Comparison of ENCODE assay signal across 8 cellular contexts in genomic region chr3:186519021-186519658, GRCh38. TPM values are rescaled to one million over a fixed set of nuclear protein-coding genes. Genes with fewer than 3 reads are reported as not detected.
DNase-seq lines count a peak whose midpoint lies in the region; ATAC-seq, FAIRE-seq and TF ChIP-seq lines count a peak whose summit lies in the region.

No MANE protein-coding gene starts in this region.

- TF ChIP-seq POLR2A in Peyer's patch (IDR thresholded peaks at IDR 0.05): no peak

- CTCF ChIA-PET in activated naive CD4-positive, alpha-beta T cell treated with anti-CD3 and anti-CD28 coated beads, Interleukin-2, amount 10 ng/mL, durations not matched to agents 7 days and 5 days (lab: Charles Lee): interaction anchor here (0.8 to 3.2 kb wide), 7 partner anchors 10 to 546 kb away, joined by 3 to 19 read pairs (median 6); no protein-coding TSS in a partner anchor

- H3K27ac Mint-ChIP-seq in activated naive CD4-positive, alpha-beta T cell treated with anti-CD3 and anti-CD28 coated beads, Interleukin-2, amount 10 ng/mL, durations not matched to agents 7 days and 5 days: peak overlapping the region; percentile 47

- peaks cover 0 to 11% (median 3%) of the 10 kb centered on the region in 4 donors for H3K4me1 ChIP-seq in Peyer's patch
- no peaks in the 10 kb centered on the region for H3K4me1 ChIP-seq in pancreas

- DNase-seq in Peyer's patch (peak in 2 of 3 donors; percentile 70 to 72), pancreas (no peak), foreskin fibroblast (no peak), pons (ENCODE audit: low spot score) (no peak)
- peak; percentile 69 for DNase-seq in activated naive CD4-positive, alpha-beta T cell treated with anti-CD3 and anti-CD28 coated beads, Interleukin-2, amount 10 ng/mL, durations not matched to agents 7 days and 5 days
- peak; percentile 63 to 72 for DNase-seq in stimulated activated CD8-positive, alpha-beta memory T cell treated with anti-CD3 and anti-CD28 coated beads, Interleukin-7, amount 100 ng/mL, for 4 hours (ENCODE audit: low read depth in 2 of 2)

- no peak overlapping the region for H3K4me3 ChIP-seq in Peyer's patch
- H3K4me3 ChIP-seq in pancreas: no peak overlapping the region
- H3K4me3 ChIP-seq in foreskin fibroblast (ENCODE audit: low read depth in 1 of 2, low read length in 2 of 2): no peak overlapping the region

- FAIRE-seq in pancreas (lab: Jason Lieb, UNC): no peak

- peak overlapping the region in 2 of 4 donors; percentile 50 to 61 for H3K27ac ChIP-seq in Peyer's patch
- no peak overlapping the region for H3K27ac ChIP-seq in pancreas

- 64 to 65% methylated on average over 6 of the region's 6 CpGs for whole genome bisulfite sequencing in pancreas, 2 donors

- peaks cover 0 to 6% (median 0%) of the 10 kb centered on the region in 4 donors for H3K9me3 ChIP-seq in Peyer's patch
- no peaks in the 10 kb centered on the region for H3K9me3 ChIP-seq in pancreas

- intact Hi-C loops in pancreas (cut with DNase I): no loop called here

- peak overlapping the region; percentile 4 for H3K4me3 Mint-ChIP-seq in activated naive CD4-positive, alpha-beta T cell treated with anti-CD3 and anti-CD28 coated beads, Interleukin-2, amount 10 ng/mL, durations not matched to agents 7 days and 5 days

- peaks cover 2% of the 10 kb centered on the region for H3K9me3 Mint-ChIP-seq in activated naive CD4-positive, alpha-beta T cell treated with anti-CD3 and anti-CD28 coated beads, Interleukin-2, amount 10 ng/mL, durations not matched to agents 7 days and 5 days

- peaks cover 4% of the 10 kb centered on the region for H3K27me3 Mint-ChIP-seq in activated naive CD4-positive, alpha-beta T cell treated with anti-CD3 and anti-CD28 coated beads, Interleukin-2, amount 10 ng/mL, durations not matched to agents 7 days and 5 days

- ATAC-seq in GM19452 (IDR thresholded peaks at IDR 0.05; ENCODE audit: unreplicated experiment) (peak; percentile 36), pancreas (no peak), HG02610 (IDR thresholded peaks at IDR 0.05; ENCODE audit: unreplicated experiment) (no peak)

- TF ChIP-seq CTCF in Peyer's patch (IDR thresholded peaks at IDR 0.05) (no peak), pancreas (IDR thresholded peaks at IDR 0.05) (no peak), foreskin fibroblast (IDR thresholded peaks at IDR 0.05; ENCODE audit: low read depth, low read length) (no peak)

- no peaks in the 10 kb centered on the region for H3K36me3 Mint-ChIP-seq in activated naive CD4-positive, alpha-beta T cell treated with anti-CD3 and anti-CD28 coated beads, Interleukin-2, amount 10 ng/mL, durations not matched to agents 7 days and 5 days

- H3K4me1 Mint-ChIP-seq in activated naive CD4-positive, alpha-beta T cell treated with anti-CD3 and anti-CD28 coated beads, Interleukin-2, amount 10 ng/mL, durations not matched to agents 7 days and 5 days: peaks cover 61% of the 10 kb centered on the region

- H3K27me3 ChIP-seq in Peyer's patch (no peaks in the 10 kb centered on the region), pancreas (no peaks in the 10 kb centered on the region)

- H3K36me3 ChIP-seq in Peyer's patch (no peaks in the 10 kb centered on the region), pancreas (no peaks in the 10 kb centered on the region)

RNA-seq across cellular contexts. Expression of gene CRYGS, which starts 25.0 kb away (rescaled TPM):
- total RNA-seq in Peyer's patch (10 to 100 TPM in 1 of 4 donors, 1 to 10 TPM in 3; 1.4 to 12.3 (median 5.7) TPM), pancreas (1 to 10 TPM; 1.2 to 3.0 (median 1.8) TPM)
- 10 to 100 TPM; 11.0 to 16.6 TPM for polyA plus RNA-seq in pancreas

RNA-seq across cellular contexts. Expression of gene TBCCD1, which starts 48.0 kb away (rescaled TPM):
- total RNA-seq in Peyer's patch: 10 to 100 TPM; 13.8 to 30.5 (median 16.6) TPM
- 1 to 10 TPM; 3.8 to 7.4 (median 5.5) TPM for total RNA-seq in pancreas
- 1 to 10 TPM; 2.6 to 4.2 TPM for polyA plus RNA-seq in pancreas

RNA-seq across cellular contexts. Expression of gene DNAJB11, which starts 51.4 kb away (rescaled TPM):
- 10 to 100 TPM; 16.5 to 61.3 (median 42.4) TPM for total RNA-seq in Peyer's patch
- total RNA-seq in pancreas: 10 to 100 TPM; 21.9 to 33.2 (median 30.2) TPM
- polyA plus RNA-seq in pancreas: 10 to 100 TPM; 37.1 to 52.6 TPM

Comparison
In these comparisons a context has a peak if more than half of its experiments do, and no peak if none do; other contexts are left out.
1. DNase-seq: peak in Peyer's patch (2 of 3), activated naive CD4-positive, alpha-beta T cell treated with anti-CD3 and anti-CD28 coated beads, Interleukin-2, amount 10 ng/mL, durations not matched to agents 7 days and 5 days (single experiment) and stimulated activated CD8-positive, alpha-beta memory T cell treated with anti-CD3 and anti-CD28 coated beads, Interleukin-7, amount 100 ng/mL, for 4 hours (2 of 2); none in pancreas (0 of 6), foreskin fibroblast (0 of 2) and pons (single experiment).